12 cellular contexts compared by ENCODE assay signal in the genomic region with DNA sequence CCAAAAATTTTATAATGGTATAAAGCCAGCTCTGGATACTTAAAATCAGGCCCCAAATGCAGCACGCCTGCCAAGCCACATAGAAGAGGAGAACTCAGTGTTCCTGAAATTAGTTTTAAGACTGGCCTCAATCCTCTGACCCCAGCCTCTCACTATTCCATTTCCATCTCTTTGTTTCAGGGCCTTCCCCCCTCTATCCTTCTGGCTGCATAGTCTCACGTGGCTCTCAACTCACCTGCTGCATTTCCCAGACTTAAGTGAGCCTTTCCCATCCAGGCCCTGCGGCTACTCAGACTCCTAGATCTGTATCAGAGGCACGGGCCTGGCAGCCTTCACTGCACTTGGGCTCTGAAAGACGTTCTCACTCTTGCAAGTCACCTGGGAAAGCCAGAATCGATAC. TPM values are rescaled to one million over a fixed set of nuclear protein-coding genes. Genes with fewer than 3 reads are reported as not detected.
A peak's percentile ranks its signal among the peaks of the same experiment; 100 is the strongest.
DNase-seq lines count a peak whose midpoint lies in the region; ATAC-seq and TF ChIP-seq lines count a peak whose summit lies in the region.
"Had no signal": no experiment of that assay in that cellular context is flagged by ENCODE, and none has a peak within 500 bp of the region (broad histone marks: within the 10 kb centered on the region; RNA-seq: fewer than 3 reads in every experiment).

No MANE protein-coding gene starts in this region.

- no peak overlapping the region for H3K4me2 ChIP-seq in mesendoderm (ENCODE audit: low read length)

- no peaks in the 10 kb centered on the region for H3K79me1 ChIP-seq in mesendoderm (ENCODE audit: low read length)

- H3K27me3 Mint-ChIP-seq in WTC11 (ENCODE audit: low read depth), result no peaks in the 10 kb centered on the region; the same call in 1 of the 2 replicates
- H3K27me3 Mint-ChIP-seq: dendritic cell treated with granulocyte-macrophage colony-stimulating factor and Interleukin-4, amounts not matched to agents 40 ng/mL and 50 ng/mL, for 4 days had no signal

- no peak overlapping the region for H4K5ac ChIP-seq in mesendoderm (ENCODE audit: low read length)

- H3K18ac ChIP-seq in mesendoderm (ENCODE audit: low read length), result no peak overlapping the region

- H2BK120ac ChIP-seq in mesendoderm (ENCODE audit: low read depth, low read length), result no peak overlapping the region

- ATAC-seq in WTC11 (peak; percentile 23; the same call in 1 of the 2 replicates), thoracic aorta (ENCODE audit: insufficient number of reproducible peaks, low FRiP score, low read depth) (no peak), HG03354 (IDR thresholded peaks at IDR 0.05; ENCODE audit: poor library complexity, severe bottlenecking, unreplicated experiment) (no peak), GM21737 (IDR thresholded peaks at IDR 0.05; ENCODE audit: unreplicated experiment) (no peak)

- H3K4me3 ChIP-seq in mesendoderm (ENCODE audit: low read length) (no peak overlapping the region), thoracic aorta (no peak overlapping the region)

- H3K4me1 Mint-ChIP-seq in WTC11, result peaks cover 33% of the 10 kb centered on the region

- no peak overlapping the region for H3K23ac ChIP-seq in mesendoderm (ENCODE audit: low read length)

- H3K27me3 ChIP-seq in mesendoderm (ENCODE audit: insufficient read depth, low read length, poor library complexity), result no peaks in the 10 kb centered on the region
- H3K27me3 ChIP-seq in thoracic aorta (replicated peaks; ENCODE audit: insufficient read depth), result no peaks in the 10 kb centered on the region

- no peak overlapping the region for H2AK5ac ChIP-seq in mesendoderm (ENCODE audit: low read length)

- no peaks in the 10 kb centered on the region for H3K36me3 Mint-ChIP-seq in WTC11
- H3K36me3 Mint-ChIP-seq: activated CD4-positive, alpha-beta memory T cell treated with anti-CD3 and anti-CD28 coated beads for 36 hours; activated naive CD8-positive, alpha-beta T cell had no signal

- H3K27ac ChIP-seq in mesendoderm (ENCODE audit: low read depth, low read length) (no peak overlapping the region), thoracic aorta (peak overlapping the region; percentile 69 to 77)

- no peaks in the 10 kb centered on the region for H3K9me3 ChIP-seq in thoracic aorta

- peaks cover 2% of the 10 kb centered on the region for H3K4me1 ChIP-seq in mesendoderm (ENCODE audit: control insufficient read depth, low read depth, low read length)
- peaks cover 6 to 27% of the 10 kb centered on the region in 2 donors for H3K4me1 ChIP-seq in thoracic aorta (ENCODE audit: control insufficient read depth in 1 of 2, low read depth in 2 of 2)

- POLR2A ChIA-PET in WTC11 (lab: Charles Lee), result no interaction called here

- H3K9ac ChIP-seq in mesendoderm (ENCODE audit: low read length), result no peak overlapping the region

- H3K9me3 Mint-ChIP-seq in WTC11, result no peaks in the 10 kb centered on the region
- H3K9me3 Mint-ChIP-seq: activated CD4-positive, alpha-beta memory T cell treated with anti-CD3 and anti-CD28 coated beads for 36 hours; dendritic cell treated with granulocyte-macrophage colony-stimulating factor and Interleukin-4, amounts not matched to agents 40 ng/mL and 50 ng/mL, for 4 days had no signal

- no peak for TF ChIP-seq CTCF in WTC11 (IDR thresholded peaks at IDR 0.05)
- TF ChIP-seq CTCF in thoracic aorta (IDR thresholded peaks at IDR 0.05), result no peak

- no peak overlapping the region for H3K4me3 Mint-ChIP-seq in WTC11
- H3K4me3 Mint-ChIP-seq: activated CD4-positive, alpha-beta memory T cell treated with anti-CD3 and anti-CD28 coated beads for 36 hours; activated naive CD8-positive, alpha-beta T cell; dendritic cell treated with granulocyte-macrophage colony-stimulating factor and Interleukin-4, amounts not matched to agents 40 ng/mL and 50 ng/mL, for 4 days had no signal

- no peak overlapping the region for H4K8ac ChIP-seq in mesendoderm (ENCODE audit: low read depth, low read length)

- H3K79me2 ChIP-seq in mesendoderm (ENCODE audit: control insufficient read depth, insufficient read depth, low read length), result no peaks in the 10 kb centered on the region

- H2BK15ac ChIP-seq in mesendoderm (replicated peaks; ENCODE audit: low read depth), result no peak overlapping the region

- no CpG with 5 or more reads among the region's 6 CpGs for WGBS in mesendoderm (ENCODE audit: extremely low coverage, insufficient coverage, low lambda C conversion rate)

- CTCF ChIA-PET in WTC11 (lab: Charles Lee), result no interaction called here

- H2BK5ac ChIP-seq in mesendoderm (ENCODE audit: low read length), result no peak overlapping the region

- no peak overlapping the region for H3K27ac Mint-ChIP-seq in WTC11
- H3K27ac Mint-ChIP-seq: dendritic cell treated with granulocyte-macrophage colony-stimulating factor and Interleukin-4, amounts not matched to agents 40 ng/mL and 50 ng/mL, for 4 days had no signal

- H3K36me3 ChIP-seq in mesendoderm (ENCODE audit: control insufficient read depth, insufficient read depth, low read length) (no peaks in the 10 kb centered on the region), thoracic aorta (no peaks in the 10 kb centered on the region)

- no peak overlapping the region for H3K56ac ChIP-seq in mesendoderm (ENCODE audit: low read length)

- H3K4ac ChIP-seq in mesendoderm (ENCODE audit: low read depth, low read length), result no peak overlapping the region

- DNase-seq in NCI-H2227 (lab: John Stamatoyannopoulos, UW; ENCODE audit: unreplicated experiment), result peak; percentile 16
- no peak for DNase-seq in NCI-H2227 treated with DMSO at 0.1 percent for 48 hours (lab: John Stamatoyannopoulos, UW)
- no peak for DNase-seq in WTC11 (ENCODE audit: low spot score)
- peak; percentile 59 for DNase-seq in mesendoderm
- DNase-seq in thoracic aorta (ENCODE audit: low spot score), result no peak
- DNase-seq in activated CD4-positive, CD25-positive, alpha-beta regulatory T cell (lab: John Stamatoyannopoulos, UW), result no peak
- DNase-seq: activated CD4-positive, alpha-beta memory T cell treated with anti-CD3 and anti-CD28 coated beads for 36 hours; NCI-H748 treated with DMSO at 0.1 percent for 48 hours had no signal

TF ChIP-seq in WTC11, 78 proteins besides CTCF, POLR2A, EP300 and RAD21:
- TF ChIP-seq, protein P1, sequence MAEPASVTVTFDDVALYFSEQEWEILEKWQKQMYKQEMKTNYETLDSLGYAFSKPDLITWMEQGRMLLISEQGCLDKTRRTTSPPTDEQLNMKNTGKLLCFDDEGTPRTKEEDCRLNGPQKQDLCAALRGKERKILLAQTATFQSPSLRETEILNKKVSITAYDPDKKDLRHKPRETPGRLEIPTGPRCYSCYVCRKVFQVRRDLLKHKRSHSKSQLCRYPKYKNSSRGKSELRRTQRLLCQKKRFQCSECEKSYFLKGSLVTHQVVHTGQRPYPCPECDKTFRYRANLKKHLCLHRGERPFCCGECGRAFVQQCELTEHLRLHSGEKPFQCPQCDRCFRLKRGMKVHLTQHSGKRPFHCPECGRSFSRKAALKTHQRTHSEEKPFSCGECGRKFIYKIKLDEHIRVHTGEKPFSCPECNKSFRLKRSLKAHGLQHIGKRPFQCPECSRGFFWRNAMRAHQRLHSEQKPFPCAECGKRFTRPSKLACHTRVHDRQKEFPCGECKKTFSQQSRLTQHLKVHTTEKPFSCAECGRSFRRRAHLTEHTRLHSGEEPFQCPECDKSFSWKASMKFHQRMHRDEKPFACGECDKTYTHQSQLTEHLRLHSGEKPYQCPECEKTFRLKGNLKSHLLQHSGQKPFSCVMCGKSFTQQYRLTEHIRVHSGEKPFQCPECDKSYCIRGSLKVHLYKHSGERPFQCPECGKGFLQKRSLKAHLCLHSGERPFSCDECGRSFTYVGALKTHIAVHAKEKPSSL (CRISPR knock-in tag; conservative IDR thresholded peaks at IDR 0.05), result no peak
- TF ChIP-seq MYBL2 (CRISPR knock-in tag; IDR thresholded peaks at IDR 0.05), result no peak
- TF ChIP-seq NR1H2 (CRISPR knock-in tag; IDR thresholded peaks at IDR 0.05), result no peak
- TF ChIP-seq NR2C2 (CRISPR knock-in tag; IDR thresholded peaks at IDR 0.05), result no peak
- no peak for TF ChIP-seq FOXP1 (CRISPR knock-in tag; IDR thresholded peaks at IDR 0.05; ENCODE audit: borderline replicate concordance)
- TF ChIP-seq, protein P2, sequence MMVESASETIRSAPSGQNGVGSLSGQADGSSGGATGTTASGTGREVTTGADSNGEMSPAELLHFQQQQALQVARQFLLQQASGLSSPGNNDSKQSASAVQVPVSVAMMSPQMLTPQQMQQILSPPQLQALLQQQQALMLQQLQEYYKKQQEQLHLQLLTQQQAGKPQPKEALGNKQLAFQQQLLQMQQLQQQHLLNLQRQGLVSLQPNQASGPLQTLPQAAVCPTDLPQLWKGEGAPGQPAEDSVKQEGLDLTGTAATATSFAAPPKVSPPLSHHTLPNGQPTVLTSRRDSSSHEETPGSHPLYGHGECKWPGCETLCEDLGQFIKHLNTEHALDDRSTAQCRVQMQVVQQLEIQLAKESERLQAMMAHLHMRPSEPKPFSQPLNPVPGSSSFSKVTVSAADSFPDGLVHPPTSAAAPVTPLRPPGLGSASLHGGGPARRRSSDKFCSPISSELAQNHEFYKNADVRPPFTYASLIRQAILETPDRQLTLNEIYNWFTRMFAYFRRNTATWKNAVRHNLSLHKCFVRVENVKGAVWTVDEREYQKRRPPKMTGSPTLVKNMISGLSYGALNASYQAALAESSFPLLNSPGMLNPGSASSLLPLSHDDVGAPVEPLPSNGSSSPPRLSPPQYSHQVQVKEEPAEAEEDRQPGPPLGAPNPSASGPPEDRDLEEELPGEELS (CRISPR knock-in tag; IDR thresholded peaks at IDR 0.05), result no peak
- TF ChIP-seq, protein P3, sequence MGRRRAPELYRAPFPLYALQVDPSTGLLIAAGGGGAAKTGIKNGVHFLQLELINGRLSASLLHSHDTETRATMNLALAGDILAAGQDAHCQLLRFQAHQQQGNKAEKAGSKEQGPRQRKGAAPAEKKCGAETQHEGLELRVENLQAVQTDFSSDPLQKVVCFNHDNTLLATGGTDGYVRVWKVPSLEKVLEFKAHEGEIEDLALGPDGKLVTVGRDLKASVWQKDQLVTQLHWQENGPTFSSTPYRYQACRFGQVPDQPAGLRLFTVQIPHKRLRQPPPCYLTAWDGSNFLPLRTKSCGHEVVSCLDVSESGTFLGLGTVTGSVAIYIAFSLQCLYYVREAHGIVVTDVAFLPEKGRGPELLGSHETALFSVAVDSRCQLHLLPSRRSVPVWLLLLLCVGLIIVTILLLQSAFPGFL (CRISPR knock-in tag; IDR thresholded peaks at IDR 0.05; ENCODE audit: borderline replicate concordance), result no peak
- TF ChIP-seq JUN (CRISPR knock-in tag; IDR thresholded peaks at IDR 0.05), result no peak
- TF ChIP-seq SMAD4 (CRISPR knock-in tag; IDR thresholded peaks at IDR 0.05), result no peak
- no peak for TF ChIP-seq GRHL2 (CRISPR knock-in tag; IDR thresholded peaks at IDR 0.05; ENCODE audit: insufficient replicate concordance, severe bottlenecking)
- no peak for TF ChIP-seq ETV6 (CRISPR knock-in tag; IDR thresholded peaks at IDR 0.05)
- TF ChIP-seq TEAD1 (CRISPR knock-in tag; IDR thresholded peaks at IDR 0.05), result no peak

RNA-seq across cellular contexts. Expression of a gene that starts 5.2 kb away (rescaled TPM):
- total RNA-seq in WTC11 (2021), result 48.1 to 52.6 TPM (median 50.8 TPM) in 3 replicates
- polyA plus RNA-seq in mesendoderm (2013, experiment 1 of 2), result 12.1 TPM
- 12.3 TPM for polyA plus RNA-seq in mesendoderm (2013, experiment 2 of 2)
- 10 to 100 TPM; 11.6 to 13.1 TPM for total RNA-seq in thoracic aorta

Comparison
In these comparisons a context has a peak if more than half of its experiments do, and no peak if none do; other contexts are left out.
1. DNase-seq: peak in NCI-H2227 (single experiment) and mesendoderm (single experiment); none in NCI-H2227 treated with DMSO at 0.1 percent for 48 hours (single experiment), WTC11 (single experiment), thoracic aorta (single experiment) and activated CD4-positive, CD25-positive, alpha-beta regulatory T cell (0 of 4).